Comparison of ENCODE assay signal across 7 cellular contexts in the genomic region with DNA sequence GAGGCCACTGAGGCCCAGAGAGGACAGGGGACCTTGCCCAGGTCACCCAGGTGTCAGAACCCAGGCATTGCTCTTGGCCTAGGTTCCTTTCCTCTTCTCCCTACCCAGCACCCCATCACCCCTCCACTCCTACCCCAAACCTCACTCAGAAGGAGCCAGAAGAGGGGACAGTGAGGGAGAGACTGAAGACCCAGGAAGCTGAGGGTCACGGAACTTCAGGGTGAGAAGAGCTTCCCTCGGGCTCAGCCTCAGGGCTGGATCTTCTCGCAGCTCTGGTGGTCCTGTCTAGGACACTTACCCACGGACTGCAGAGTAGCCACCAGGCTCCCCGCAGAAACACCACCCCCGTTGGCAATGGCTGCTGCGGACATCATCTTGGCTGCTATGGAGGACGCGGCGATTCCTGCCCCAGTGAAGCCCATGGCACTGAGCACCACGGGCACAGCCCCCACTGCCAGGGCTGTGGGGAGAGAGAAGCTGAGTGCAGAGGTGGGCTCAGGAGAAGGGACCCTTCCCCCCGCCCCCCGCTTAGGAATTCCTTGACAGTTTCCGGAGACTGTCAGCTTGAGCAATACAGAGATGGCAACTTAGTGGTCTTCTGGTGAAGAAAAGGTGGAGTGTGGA. TPM values are rescaled to one million over a fixed set of nuclear protein-coding genes. Genes with fewer than 3 reads are reported as not detected.
DNase-seq lines count a peak whose midpoint lies in the region; ATAC-seq and TF ChIP-seq lines count a peak whose summit lies in the region.

No MANE protein-coding gene starts in this region.

- no peaks in the 10 kb centered on the region for H3K9me3 ChIP-seq in smooth muscle cell (replicated peaks; ENCODE audit: low read depth)

- no peak for DNase-seq in GM12865 (ENCODE audit: low read depth)
- DNase-seq in T-cell: no peak
- DNase-seq in fibroblast of mammary gland (ENCODE audit: low read depth): no peak
- DNase-seq in smooth muscle cell (lab: John Stamatoyannopoulos, UW; ENCODE audit: unreplicated experiment): no peak
- no peak for DNase-seq in NCI-H748 treated with DMSO at 0.1 percent for 48 hours (lab: John Stamatoyannopoulos, UW)
- no peak for DNase-seq in stimulated activated CD4-positive, alpha-beta T cell treated with anti-CD3 and anti-CD28 coated beads, Interleukin-2, amount 100 ng/mL, for 48 hours

- H3K27ac ChIP-seq in smooth muscle cell (ENCODE audit: low read depth): no peak overlapping the region

- H3K4me3 Mint-ChIP-seq in T-cell: peak overlapping the region; percentile 86 to 88 (median 88)

- H3K9ac ChIP-seq in smooth muscle cell (ENCODE audit: low read depth): no peak overlapping the region

- H3K27ac Mint-ChIP-seq in T-cell: peak overlapping the region; percentile 63 to 68

- no peaks in the 10 kb centered on the region for H3F3A ChIP-seq in smooth muscle cell (ENCODE audit: low read depth)

- H3K36me3 ChIP-seq in smooth muscle cell (ENCODE audit: low read depth): no peaks in the 10 kb centered on the region

- peaks cover under 1 to 3% of the 10 kb centered on the region in 2 donors for H3K27me3 Mint-ChIP-seq in T-cell

- CTCF ChIA-PET in T-cell (lab: Charles Lee): interaction anchor here (0.7 to 2.4 kb wide), 7 partner anchors 8 to 157 kb away, joined by 3 to 10 read pairs (median 4); no protein-coding TSS in a partner anchor

- POLR2A ChIA-PET in T-cell (lab: Charles Lee): no interaction called here

- WGBS in smooth muscle cell (ENCODE audit: low lambda C conversion rate): 91% methylated on average over 14 of the region's 14 CpGs

- H2AFZ ChIP-seq in smooth muscle cell (ENCODE audit: low read depth): no peak overlapping the region

- H3K9me3 Mint-ChIP-seq in T-cell: no peaks in the 10 kb centered on the region

- H3K4me1 Mint-ChIP-seq in T-cell: peaks cover 15 to 23% (median 19%) of the 10 kb centered on the region in 3 donors

- H3K36me3 Mint-ChIP-seq in T-cell: no peaks in the 10 kb centered on the region

- H3K4me2 ChIP-seq in smooth muscle cell: peak overlapping the region; percentile 97

- no peaks in the 10 kb centered on the region for H3K79me2 ChIP-seq in smooth muscle cell (ENCODE audit: low read depth)

- no peaks in the 10 kb centered on the region for H3K27me3 ChIP-seq in smooth muscle cell (ENCODE audit: low read depth)

- no peaks in the 10 kb centered on the region for H4K20me1 ChIP-seq in smooth muscle cell (ENCODE audit: low read depth)

- H3K4me3 ChIP-seq in GM12865 (ENCODE audit: low read depth, low read length): peak overlapping the region; percentile 87
- peak overlapping the region; percentile 63 for H3K4me3 ChIP-seq in fibroblast of mammary gland (ENCODE audit: control insufficient read depth, low read depth, low read length)
- peak overlapping the region; percentile 64 for H3K4me3 ChIP-seq in smooth muscle cell

- no peak for TF ChIP-seq CTCF in GM12865 (IDR thresholded peaks at IDR 0.05; ENCODE audit: insufficient read depth, low read depth, low read length, missing control alignments)
- no peak for TF ChIP-seq CTCF in fibroblast of mammary gland (conservative IDR thresholded peaks at IDR 0.05; ENCODE audit: control insufficient read depth, insufficient read depth, low read depth, low read length)
- TF ChIP-seq CTCF in smooth muscle cell (IDR thresholded peaks at IDR 0.05; ENCODE audit: borderline replicate concordance, insufficient read depth, poor library complexity, severe bottlenecking): no peak

- ATAC-seq in T-cell (replicated peaks in 1 of 4) (no peak), GM21390 (IDR thresholded peaks at IDR 0.05; ENCODE audit: unreplicated experiment) (no peak)

- peaks cover 6% of the 10 kb centered on the region for H3K4me1 ChIP-seq in smooth muscle cell (ENCODE audit: low read depth)

RNA-seq across cellular contexts. Expression of gene IFI27L2, which starts 1.1 kb away (rescaled TPM):
- 10 to 100 TPM; 18.2 to 37.4 (median 27.7) TPM for total RNA-seq in T-cell
- total RNA-seq in smooth muscle cell: 73.8 and 96.0 TPM in 2 replicates
- polyA plus RNA-seq in smooth muscle cell: 135 and 162 TPM in 2 replicates

RNA-seq across cellular contexts. Expression of gene IFI27, which starts 17.8 kb away (rescaled TPM):
- total RNA-seq in T-cell (1 to 10 TPM; 1.6 to 6.1 (median 1.8) TPM), smooth muscle cell (0.13 and 0.40 TPM in 2 replicates)
- polyA plus RNA-seq in smooth muscle cell: 3.1 TPM in 2 replicates

RNA-seq across cellular contexts. Expression of gene PPP4R4, which starts 45.8 kb away (rescaled TPM):
- total RNA-seq in T-cell: 1 to 10 TPM in 3 of 5 donors, under 1 TPM in 2; 0.41 to 2.5 (median 1.3) TPM
- total RNA-seq in smooth muscle cell: 0.27 and 0.40 TPM in 2 replicates
- polyA plus RNA-seq in smooth muscle cell: 0.27 and 0.38 TPM in 2 replicates

RNA-seq across cellular contexts. Expression of gene IFI27L1, which starts 47.2 kb away (rescaled TPM):
- total RNA-seq in T-cell (10 to 100 TPM in 3 of 5 donors, 1 to 10 TPM in 2; 7.1 to 10.4 (median 10.0) TPM), smooth muscle cell (2.9 and 14.7 TPM in 2 replicates)
- polyA plus RNA-seq in smooth muscle cell: 38.0 and 38.2 TPM in 2 replicates

RNA-seq across cellular contexts. Expression of gene DDX24, which starts 47.3 kb away (rescaled TPM):
- total RNA-seq in T-cell: 100 to 1,000 TPM; 258 to 448 (median 265) TPM
- 117 and 151 TPM in 2 replicates for total RNA-seq in smooth muscle cell
- polyA plus RNA-seq in smooth muscle cell: 118 and 127 TPM in 2 replicates
